In genomic region chr9:105541838-105542237, GRCh38 we compare ENCODE assay signal across 12 cellular contexts. TPM values are rescaled to one million over a fixed set of nuclear protein-coding genes. Genes with fewer than 3 reads are reported as not detected.
A peak's percentile ranks its signal among the peaks of the same experiment; 100 is the strongest.
DNase-seq lines count a peak whose midpoint lies in the region; ATAC-seq and TF ChIP-seq lines count a peak whose summit lies in the region.
"Had no signal": no experiment of that assay in that cellular context is flagged by ENCODE, and none has a peak within 500 bp of the region (broad histone marks: within the 10 kb centered on the region; RNA-seq: fewer than 3 reads in every experiment).

No MANE protein-coding gene starts in this region.

- no peaks in the 10 kb centered on the region for H3K27me3 Mint-ChIP-seq in activated T-cell treated with anti-CD3 and anti-CD28 coated beads, Interleukin-2, amount 50 U/mL, for 24 hours

- no peak for DNase-seq in activated T-cell treated with anti-CD3 and anti-CD28 coated beads, Interleukin-2, amount 50 U/mL, for 24 hours
- DNase-seq in activated T-cell treated with anti-CD3 and anti-CD28 coated beads, Interleukin-2, amount 50 U/mL, for 1 hour, result no peak
- no peak for DNase-seq in stimulated activated effector memory CD8-positive, alpha-beta T cell treated with anti-CD3 and anti-CD28 coated beads, Interleukin-12 subunit alpha, Interleukin-12 subunit beta, amount 100 ng/mL, for 72 hours (ENCODE audit: low spot score in 2 of 2)
- DNase-seq in DMS 273 (lab: John Stamatoyannopoulos, UW; ENCODE audit: unreplicated experiment), result no peak
- no peak for DNase-seq in KG1 (lab: John Stamatoyannopoulos, UW)
- DNase-seq in SK-N-SH, result no peak
- DNase-seq: H9 had no signal

- no peak for TF ChIP-seq RAD21 in SK-N-SH (IDR thresholded peaks at IDR 0.05; ENCODE audit: low read length)

- no peaks in the 10 kb centered on the region for H3K9me3 ChIP-seq in SK-N-SH
- H3K9me3 ChIP-seq: A549, breast epithelium had no signal

- H3K27ac Mint-ChIP-seq in activated T-cell treated with anti-CD3 and anti-CD28 coated beads, Interleukin-2, amount 50 U/mL, for 24 hours, result peak overlapping the region; percentile 33
- H3K27ac Mint-ChIP-seq in stimulated activated effector memory CD8-positive, alpha-beta T cell treated with anti-CD3 and anti-CD28 coated beads, Interleukin-12 subunit alpha, Interleukin-12 subunit beta, amount 100 ng/mL, for 72 hours, result no peak overlapping the region
- H3K27ac Mint-ChIP-seq: H9 had no signal

- POLR2A ChIA-PET in SK-N-SH (lab: Yijun Ruan, JAX), result no interaction called here

- no peaks in the 10 kb centered on the region for H3K4me1 ChIP-seq in SK-N-SH (ENCODE audit: control insufficient read depth in 1 of 2, insufficient read depth in 2 of 2, low read depth in 1 of 2, low read length in 1 of 2)
- H3K4me1 ChIP-seq: A549, breast epithelium had no signal

- no peak overlapping the region for H3K4me3 Mint-ChIP-seq in activated T-cell treated with anti-CD3 and anti-CD28 coated beads, Interleukin-2, amount 50 U/mL, for 24 hours
- H3K4me3 Mint-ChIP-seq in stimulated activated effector memory CD8-positive, alpha-beta T cell treated with anti-CD3 and anti-CD28 coated beads, Interleukin-12 subunit alpha, Interleukin-12 subunit beta, amount 100 ng/mL, for 72 hours, result no peak overlapping the region
- H3K4me3 Mint-ChIP-seq: H9 had no signal

- ATAC-seq in GM21526 (IDR thresholded peaks at IDR 0.05; ENCODE audit: low FRiP score, unreplicated experiment) (peak; percentile 90), HG03095 (IDR thresholded peaks at IDR 0.05; ENCODE audit: unreplicated experiment) (peak; percentile 90)
- ATAC-seq in stimulated activated effector memory CD8-positive, alpha-beta T cell treated with anti-CD3 and anti-CD28 coated beads, Interleukin-12 subunit alpha, Interleukin-12 subunit beta, amount 100 ng/mL, for 72 hours, result peak; percentile 99
- ATAC-seq: A549 had no signal

- H3K9ac ChIP-seq in SK-N-SH, result no peak overlapping the region

- no peaks in the 10 kb centered on the region for H4K20me1 ChIP-seq in SK-N-SH (ENCODE audit: insufficient read depth)

- peaks cover 7% of the 10 kb centered on the region for H3K4me1 Mint-ChIP-seq in activated T-cell treated with anti-CD3 and anti-CD28 coated beads, Interleukin-2, amount 50 U/mL, for 24 hours (ENCODE audit: low read depth)
- H3K4me1 Mint-ChIP-seq in stimulated activated effector memory CD8-positive, alpha-beta T cell treated with anti-CD3 and anti-CD28 coated beads, Interleukin-12 subunit alpha, Interleukin-12 subunit beta, amount 100 ng/mL, for 72 hours, result peaks cover 7% of the 10 kb centered on the region
- H3K4me1 Mint-ChIP-seq: H9 had no signal

- no peaks in the 10 kb centered on the region; the same call in 1 of the 2 replicates for H3K9me2 ChIP-seq in SK-N-SH

- TF ChIP-seq EP300 in SK-N-SH (IDR thresholded peaks at IDR 0.05; ENCODE audit: borderline replicate concordance in 1 of 2, low read depth in 1 of 2, low read length in 1 of 2), result no peak

- no peaks in the 10 kb centered on the region for H3K79me2 ChIP-seq in SK-N-SH (ENCODE audit: insufficient read depth)

- no peak for TF ChIP-seq CTCF in SK-N-SH (IDR thresholded peaks at IDR 0.05)

- no peak overlapping the region for H3K4me3 ChIP-seq in SK-N-SH (ENCODE audit: low read depth in 2 of 2, low read length in 1 of 2)
- H3K4me3 ChIP-seq: A549, breast epithelium, smooth muscle cell had no signal

- no peak overlapping the region for H2AFZ ChIP-seq in SK-N-SH (ENCODE audit: low read depth)

- H3K9me3 Mint-ChIP-seq in activated T-cell treated with anti-CD3 and anti-CD28 coated beads, Interleukin-2, amount 50 U/mL, for 24 hours, result no peaks in the 10 kb centered on the region
- H3K9me3 Mint-ChIP-seq in stimulated activated effector memory CD8-positive, alpha-beta T cell treated with anti-CD3 and anti-CD28 coated beads, Interleukin-12 subunit alpha, Interleukin-12 subunit beta, amount 100 ng/mL, for 72 hours, result no peaks in the 10 kb centered on the region

- H3K27me3 ChIP-seq in SK-N-SH (ENCODE audit: insufficient read depth), result no peaks in the 10 kb centered on the region
- H3K27me3 ChIP-seq: breast epithelium had no signal

- no peak overlapping the region for H3K27ac ChIP-seq in SK-N-SH (ENCODE audit: low read depth in 2 of 2, low read length in 1 of 2)
- H3K27ac ChIP-seq: A549, breast epithelium had no signal

- CTCF ChIA-PET in SK-N-SH (lab: Yijun Ruan, JAX), result no interaction called here

- H3K36me3 ChIP-seq in SK-N-SH (replicated peaks in 1 of 2; ENCODE audit: control insufficient read depth in 1 of 2, insufficient read depth in 2 of 2, low read length in 1 of 2), result peaks cover 15 to 25% of the 10 kb centered on the region in 2 experiments
- H3K36me3 ChIP-seq: breast epithelium had no signal

- no peaks in the 10 kb centered on the region for H3F3A ChIP-seq in SK-N-SH (replicated peaks; ENCODE audit: insufficient read depth)

- no peak overlapping the region for H3K4me2 ChIP-seq in SK-N-SH
- H3K4me2 ChIP-seq: A549, smooth muscle cell had no signal

- no peaks in the 10 kb centered on the region for H3K36me3 Mint-ChIP-seq in activated T-cell treated with anti-CD3 and anti-CD28 coated beads, Interleukin-2, amount 50 U/mL, for 24 hours (ENCODE audit: low read depth)
- H3K36me3 Mint-ChIP-seq in stimulated activated effector memory CD8-positive, alpha-beta T cell treated with anti-CD3 and anti-CD28 coated beads, Interleukin-12 subunit alpha, Interleukin-12 subunit beta, amount 100 ng/mL, for 72 hours, result no peaks in the 10 kb centered on the region

- 97% methylated on average over 3 of the region's 3 CpGs for WGBS in SK-N-SH (ENCODE audit: low lambda C conversion rate)

TF ChIP-seq in SK-N-SH, 30 proteins besides CTCF, POLR2A, EP300 and RAD21:
- TF ChIP-seq FOXM1 (IDR thresholded peaks at IDR 0.05; ENCODE audit: low read depth), result no peak
- no peak for TF ChIP-seq GATA2 (CRISPR knock-in tag; IDR thresholded peaks at IDR 0.05)
- TF ChIP-seq, protein P1, sequence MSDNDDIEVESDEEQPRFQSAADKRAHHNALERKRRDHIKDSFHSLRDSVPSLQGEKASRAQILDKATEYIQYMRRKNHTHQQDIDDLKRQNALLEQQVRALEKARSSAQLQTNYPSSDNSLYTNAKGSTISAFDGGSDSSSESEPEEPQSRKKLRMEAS (IDR thresholded peaks at IDR 0.05; ENCODE audit: low read depth), result no peak
- no peak for TF ChIP-seq POLR2AphosphoS5 (IDR thresholded peaks at IDR 0.05; ENCODE audit: low read depth, low read length)
- TF ChIP-seq MEF2A (IDR thresholded peaks at IDR 0.05; ENCODE audit: borderline replicate concordance, low read depth), result no peak
- TF ChIP-seq RFX5 (IDR thresholded peaks at IDR 0.05; ENCODE audit: low read length), result no peak
- TF ChIP-seq, protein P2, sequence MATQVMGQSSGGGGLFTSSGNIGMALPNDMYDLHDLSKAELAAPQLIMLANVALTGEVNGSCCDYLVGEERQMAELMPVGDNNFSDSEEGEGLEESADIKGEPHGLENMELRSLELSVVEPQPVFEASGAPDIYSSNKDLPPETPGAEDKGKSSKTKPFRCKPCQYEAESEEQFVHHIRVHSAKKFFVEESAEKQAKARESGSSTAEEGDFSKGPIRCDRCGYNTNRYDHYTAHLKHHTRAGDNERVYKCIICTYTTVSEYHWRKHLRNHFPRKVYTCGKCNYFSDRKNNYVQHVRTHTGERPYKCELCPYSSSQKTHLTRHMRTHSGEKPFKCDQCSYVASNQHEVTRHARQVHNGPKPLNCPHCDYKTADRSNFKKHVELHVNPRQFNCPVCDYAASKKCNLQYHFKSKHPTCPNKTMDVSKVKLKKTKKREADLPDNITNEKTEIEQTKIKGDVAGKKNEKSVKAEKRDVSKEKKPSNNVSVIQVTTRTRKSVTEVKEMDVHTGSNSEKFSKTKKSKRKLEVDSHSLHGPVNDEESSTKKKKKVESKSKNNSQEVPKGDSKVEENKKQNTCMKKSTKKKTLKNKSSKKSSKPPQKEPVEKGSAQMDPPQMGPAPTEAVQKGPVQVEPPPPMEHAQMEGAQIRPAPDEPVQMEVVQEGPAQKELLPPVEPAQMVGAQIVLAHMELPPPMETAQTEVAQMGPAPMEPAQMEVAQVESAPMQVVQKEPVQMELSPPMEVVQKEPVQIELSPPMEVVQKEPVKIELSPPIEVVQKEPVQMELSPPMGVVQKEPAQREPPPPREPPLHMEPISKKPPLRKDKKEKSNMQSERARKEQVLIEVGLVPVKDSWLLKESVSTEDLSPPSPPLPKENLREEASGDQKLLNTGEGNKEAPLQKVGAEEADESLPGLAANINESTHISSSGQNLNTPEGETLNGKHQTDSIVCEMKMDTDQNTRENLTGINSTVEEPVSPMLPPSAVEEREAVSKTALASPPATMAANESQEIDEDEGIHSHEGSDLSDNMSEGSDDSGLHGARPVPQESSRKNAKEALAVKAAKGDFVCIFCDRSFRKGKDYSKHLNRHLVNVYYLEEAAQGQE (IDR thresholded peaks at IDR 0.05; ENCODE audit: low read depth, low read length), result no peak
- TF ChIP-seq SMC3 (IDR thresholded peaks at IDR 0.05; ENCODE audit: low read depth, low read length), result no peak
- TF ChIP-seq JUND (IDR thresholded peaks at IDR 0.05), result no peak

RNA-seq across cellular contexts. Expression of gene FKTN, which starts 16.1 kb away (rescaled TPM):
- 5.3 and 9.9 TPM in 2 replicates for polyA plus RNA-seq in SK-N-SH (2012; rRNA removed)
- 6.4 and 7.2 TPM in 2 replicates for polyA plus RNA-seq in SK-N-SH (2012; cell fraction: cytosol; rRNA removed)
- 7.5 and 15.6 TPM in 2 replicates for polyA plus RNA-seq in SK-N-SH (2012; cell fraction: nucleus; rRNA removed)
